ENCODE assay signal across 9 cellular contexts in genomic region chr1:89363196-89363595, GRCh38. TPM values are rescaled to one million over a fixed set of nuclear protein-coding genes. Genes with fewer than 3 reads are reported as not detected.
A peak's percentile ranks its signal among the peaks of the same experiment; 100 is the strongest.
DNase-seq lines count a peak whose midpoint lies in the region; ATAC-seq, FAIRE-seq and TF ChIP-seq lines count a peak whose summit lies in the region.
"Had no signal": no experiment of that assay in that cellular context is flagged by ENCODE, and none has a peak within 500 bp of the region (broad histone marks: within the 10 kb centered on the region; RNA-seq: fewer than 3 reads in every experiment).

No MANE protein-coding gene starts in this region.

- TF ChIP-seq CTCF in CD8-positive, alpha-beta T cell (IDR thresholded peaks at IDR 0.05), result no peak
- no peak for TF ChIP-seq CTCF in astrocyte (IDR thresholded peaks at IDR 0.05; ENCODE audit: insufficient read depth, low read depth, low read length)
- TF ChIP-seq CTCF in WERI-Rb-1 (IDR thresholded peaks at IDR 0.05; ENCODE audit: low read depth, low read length), result no peak

- H3K27ac Mint-ChIP-seq in CD8-positive, alpha-beta T cell, result peak overlapping the region; percentile 12
- H3K27ac Mint-ChIP-seq in astrocyte (ENCODE audit: unreplicated experiment), result peak overlapping the region; percentile 35

- H3K27me3 Mint-ChIP-seq in CD8-positive, alpha-beta T cell (ENCODE audit: low read depth), result no peaks in the 10 kb centered on the region
- H3K27me3 Mint-ChIP-seq in astrocyte (ENCODE audit: low read depth, unreplicated experiment), result no peaks in the 10 kb centered on the region

- H3K27me3 ChIP-seq in CD8-positive, alpha-beta T cell (ENCODE audit: insufficient read depth, low read length), result no peaks in the 10 kb centered on the region
- no peaks in the 10 kb centered on the region for H3K27me3 ChIP-seq in astrocyte (ENCODE audit: insufficient read depth, low read length)
- peaks cover 14% of the 10 kb centered on the region for H3K27me3 ChIP-seq in WERI-Rb-1 (ENCODE audit: insufficient read depth, low read depth, severe bottlenecking)

- DNase-seq in CD8-positive, alpha-beta T cell, result no peak
- peak; percentile 33 for DNase-seq in astrocyte (ENCODE audit: low read depth)
- DNase-seq in WERI-Rb-1, result no peak
- no peak for DNase-seq in NCI-H1436 treated with DMSO at 0.1 percent for 48 hours (lab: John Stamatoyannopoulos, UW)
- no peak for DNase-seq in UCSD-AML1 (lab: John Stamatoyannopoulos, UW; ENCODE audit: unreplicated experiment)
- DNase-seq in KBM-7, result no peak

- no peak overlapping the region for H3K4me3 ChIP-seq in CD8-positive, alpha-beta T cell (ENCODE audit: low read depth, low read length)
- H3K4me3 ChIP-seq in astrocyte (ENCODE audit: insufficient read depth, low read depth, low read length) (no peak overlapping the region), WERI-Rb-1 (ENCODE audit: low read depth, low read length) (no peak overlapping the region)

- H3K27ac ChIP-seq in CD8-positive, alpha-beta T cell (ENCODE audit: low read depth, low read length), result no peak overlapping the region
- H3K27ac ChIP-seq in astrocyte (ENCODE audit: low read depth, low read length), result no peak overlapping the region
- H3K27ac ChIP-seq in WERI-Rb-1, result no peak overlapping the region

- H3K4me3 Mint-ChIP-seq in CD8-positive, alpha-beta T cell, result no peak overlapping the region
- H3K4me3 Mint-ChIP-seq in astrocyte (ENCODE audit: unreplicated experiment), result no peak overlapping the region

- intact Hi-C loops in CD8-positive, alpha-beta T cell (cut with DNase I, micrococcal nuclease), result no loop called here

- H3K79me2 ChIP-seq in astrocyte (ENCODE audit: insufficient read depth, low read length), result no peaks in the 10 kb centered on the region

- no peak overlapping the region for H3K9ac ChIP-seq in astrocyte (ENCODE audit: low read length)

- POLR2A ChIA-PET in CD8-positive, alpha-beta T cell (lab: Charles Lee), result interaction anchor here (1.0 kb wide), 1 partner anchor 294 kb away, joined by 4 read pairs; no protein-coding TSS in a partner anchor

- H3K36me3 Mint-ChIP-seq in CD8-positive, alpha-beta T cell, result no peaks in the 10 kb centered on the region
- no peaks in the 10 kb centered on the region for H3K36me3 Mint-ChIP-seq in astrocyte (ENCODE audit: low read depth, unreplicated experiment)

- CTCF ChIA-PET in CD8-positive, alpha-beta T cell (lab: Charles Lee), result interaction anchor here (0.9 to 2.8 kb wide), 5 partner anchors 278 to 390 kb away, joined by 3 to 18 read pairs (median 5); no protein-coding TSS in a partner anchor

- H3K9me3 ChIP-seq in CD8-positive, alpha-beta T cell (ENCODE audit: low read length), result no peaks in the 10 kb centered on the region
- H3K9me3 ChIP-seq in astrocyte (ENCODE audit: insufficient read depth, low read depth, low read length) (no peaks in the 10 kb centered on the region), WERI-Rb-1 (ENCODE audit: severe bottlenecking) (no peaks in the 10 kb centered on the region)

- peaks cover 5% of the 10 kb centered on the region for H3K4me1 ChIP-seq in CD8-positive, alpha-beta T cell (ENCODE audit: insufficient read depth, low read length)
- no peaks in the 10 kb centered on the region for H3K4me1 ChIP-seq in astrocyte (ENCODE audit: insufficient read depth, low read length)

- peak overlapping the region; percentile 33 for H3K4me2 ChIP-seq in astrocyte (ENCODE audit: low read length)

- H2AFZ ChIP-seq in astrocyte (ENCODE audit: low read depth, low read length), result no peak overlapping the region

- no peak for ATAC-seq in CD8-positive, alpha-beta T cell
- ATAC-seq in GM19328 (IDR thresholded peaks at IDR 0.05; ENCODE audit: unreplicated experiment), result peak; percentile 93
- ATAC-seq in HG03108 (IDR thresholded peaks at IDR 0.05; ENCODE audit: unreplicated experiment), result peak; percentile 92

- in situ Hi-C loops in KBM-7 (cut with MboI; ENCODE audit: low pct_unique_long_range_greater_than_20kb, low sequenced_read_pairs), result loop anchor here (25.0 kb wide), 1 partner anchor 351 kb away; the partner anchor contains the start of gene GBP3

- H3K9me3 Mint-ChIP-seq in CD8-positive, alpha-beta T cell, result no peaks in the 10 kb centered on the region
- H3K9me3 Mint-ChIP-seq in astrocyte (ENCODE audit: unreplicated experiment), result no peaks in the 10 kb centered on the region

- H3K36me3 ChIP-seq in CD8-positive, alpha-beta T cell (ENCODE audit: insufficient read depth, low read length), result no peaks in the 10 kb centered on the region
- no peaks in the 10 kb centered on the region for H3K36me3 ChIP-seq in astrocyte (ENCODE audit: insufficient read depth, low read length)
- no peaks in the 10 kb centered on the region for H3K36me3 ChIP-seq in WERI-Rb-1

- no peaks in the 10 kb centered on the region for H4K20me1 ChIP-seq in astrocyte (ENCODE audit: insufficient read depth, low read length)

- no peak for FAIRE-seq in astrocyte (lab: Jason Lieb, UNC)
- FAIRE-seq: endometrium had no signal

- H3K4me1 Mint-ChIP-seq in CD8-positive, alpha-beta T cell (ENCODE audit: low read depth), result peaks cover 13% of the 10 kb centered on the region
- peaks cover 10% of the 10 kb centered on the region for H3K4me1 Mint-ChIP-seq in astrocyte (ENCODE audit: low read depth, unreplicated experiment)

RNA-seq across cellular contexts. Expression of gene GBP6, which starts 0.7 kb away (rescaled TPM):
- total RNA-seq in CD8-positive, alpha-beta T cell, result under 1 TPM; 0.14 to 0.22 TPM
- total RNA-seq in astrocyte, result 0.07 TPM in 1 of 2 replicates, not detected in the other
